In genomic region chr1:41516168-41516961, GRCh38 we compare ENCODE assay signal across 8 cellular contexts.
DNase-seq lines count a peak whose midpoint lies in the region; ATAC-seq and TF ChIP-seq lines count a peak whose summit lies in the region.

No MANE protein-coding gene starts in this region.

- no peaks in the 10 kb centered on the region for H3K9me3 ChIP-seq in mucosa of rectum (ENCODE audit: control insufficient read depth in 2 of 2, low read length in 2 of 2)

- peak overlapping the region; percentile 71 to 73 for H3K27ac ChIP-seq in mucosa of rectum (ENCODE audit: low read depth in 2 of 2, low read length in 2 of 2)

- H3K9ac ChIP-seq in mucosa of rectum (ENCODE audit: low read depth in 1 of 2, low read length in 2 of 2): peak overlapping the region; percentile 53 to 63

- ATAC-seq in GM18861 (IDR thresholded peaks at IDR 0.05; ENCODE audit: unreplicated experiment): peak; percentile 59

- H3K27me3 ChIP-seq in mucosa of rectum (ENCODE audit: control insufficient read depth in 2 of 2, insufficient read depth in 2 of 2, low read length in 2 of 2): no peaks in the 10 kb centered on the region

- no peak for TF ChIP-seq POLR2A in erythroblast (IDR thresholded peaks at IDR 0.05; ENCODE audit: low read length)

- peak overlapping the region; percentile 51 to 68 for H3K4me3 ChIP-seq in mucosa of rectum (ENCODE audit: low read length in 2 of 2)

- DNase-seq in ACHN (peak; percentile 81), HPDE6-E6E7 (ENCODE audit: extremely low spot score) (peak; percentile 82), NOMO-1 treated with DMSO at 0.1 percent for 48 hours (lab: John Stamatoyannopoulos, UW; ENCODE audit: unreplicated experiment) (peak; percentile 54), activated T-cell treated with anti-CD3 and anti-CD28 coated beads for 24 hours (ENCODE audit: low read depth) (peak; percentile 45), erythroblast (lab: John Stamatoyannopoulos, UW) (peak; percentile 69 to 83)
- DNase-seq in stimulated activated CD8-positive, alpha-beta memory T cell treated with anti-CD3 and anti-CD28 coated beads, Interleukin-2, amount 100 ng/mL, for 48 hours (ENCODE audit: low read depth in 2 of 2): peak; percentile 49 to 53

- in situ Hi-C loops in ACHN (cut with HindIII; ENCODE audit: low pct_ligation_motif_present, low pct_unique_long_range_greater_than_20kb, low sequenced_read_pairs): no loop called here

- H3K36me3 ChIP-seq in mucosa of rectum (ENCODE audit: control insufficient read depth in 2 of 2, insufficient read depth in 2 of 2, low read length in 2 of 2): no peaks in the 10 kb centered on the region

- peaks cover 16 to 29% of the 10 kb centered on the region in 2 donors for H3K4me1 ChIP-seq in mucosa of rectum (ENCODE audit: control insufficient read depth in 2 of 2, insufficient read depth in 2 of 2, low read length in 2 of 2)

Comparison
In these comparisons a context has a peak if more than half of its experiments do, and no peak if none do; other contexts are left out.
1. Peak in every context shown above with its lines: DNase-seq, ATAC-seq, H3K4me3 ChIP-seq and H3K27ac ChIP-seq.